In genomic region chr1:6880951-6881690, GRCh38 we compare ENCODE assay signal across 33 cellular contexts.
DNase-seq lines count a peak whose midpoint lies in the region; FAIRE-seq and TF ChIP-seq lines count a peak whose summit lies in the region.
"Had no signal": no experiment of that assay in that cellular context is flagged by ENCODE, and none has a peak within 500 bp of the region (broad histone marks: within the 10 kb centered on the region; RNA-seq: fewer than 3 reads in every experiment).

No MANE protein-coding gene starts in this region.

- H3K4me2 ChIP-seq in astrocyte (ENCODE audit: low read length) (peak overlapping the region; percentile 9), hepatocyte (no peak overlapping the region)

- peaks cover 10% of the 10 kb centered on the region for H3K36me3 Mint-ChIP-seq in astrocyte (ENCODE audit: low read depth, unreplicated experiment)
- H3K36me3 Mint-ChIP-seq in nephron (ENCODE audit: low read depth): peaks cover 9% of the 10 kb centered on the region
- H3K36me3 Mint-ChIP-seq in progenitor cell of endocrine pancreas (ENCODE audit: insufficient read depth): peaks cover 2% of the 10 kb centered on the region

- 95% methylated on average over 12 of the region's 12 CpGs for WGBS in hepatocyte (ENCODE audit: low lambda C conversion rate, missing lambda C conversion rate)

- no peak overlapping the region for H3K4me3 ChIP-seq in astrocyte (ENCODE audit: insufficient read depth, low read depth, low read length)
- no peak overlapping the region for H3K4me3 ChIP-seq in hepatocyte
- H3K4me3 ChIP-seq: esophagus squamous epithelium, GM12878, spleen, uterus had no signal

- in situ Hi-C loops in GM13976 (cut with MboI; ENCODE audit: low sequenced_read_pairs, unreplicated experiment): no loop called here

- peaks cover 7% of the 10 kb centered on the region for H3K4me1 ChIP-seq in astrocyte (ENCODE audit: insufficient read depth, low read length)
- no peaks in the 10 kb centered on the region for H3K4me1 ChIP-seq in hepatocyte (ENCODE audit: insufficient read depth)
- H3K4me1 ChIP-seq: uterus had no signal

- H3K27me3 ChIP-seq in astrocyte (ENCODE audit: insufficient read depth, low read length) (no peaks in the 10 kb centered on the region), hepatocyte (no peaks in the 10 kb centered on the region)
- H3K27me3 ChIP-seq: esophagus squamous epithelium, spleen, uterus had no signal

- H4K20me1 ChIP-seq in astrocyte (ENCODE audit: insufficient read depth, low read length) (peaks cover 14% of the 10 kb centered on the region), hepatocyte (ENCODE audit: insufficient read depth, poor library complexity, severe bottlenecking) (no peaks in the 10 kb centered on the region)

- FAIRE-seq in astrocyte (lab: Jason Lieb, UNC): no peak
- FAIRE-seq: D721Med, frontal cortex, GM12878, H54 had no signal

- H3K79me2 ChIP-seq in astrocyte (ENCODE audit: insufficient read depth, low read length): no peaks in the 10 kb centered on the region
- H3K79me2 ChIP-seq in hepatocyte: no peaks in the 10 kb centered on the region

- H3K9me2 ChIP-seq in hepatocyte (replicated peaks; ENCODE audit: insufficient read depth): no peaks in the 10 kb centered on the region

- H3K27ac ChIP-seq in astrocyte (ENCODE audit: low read depth, low read length) (no peak overlapping the region), substantia nigra (ENCODE audit: low read depth, low read length, poor library complexity, severe bottlenecking) (no peak overlapping the region), hepatocyte (no peak overlapping the region)
- H3K27ac ChIP-seq: spleen, uterus, VCaP had no signal

- H3K9me3 Mint-ChIP-seq in astrocyte (ENCODE audit: unreplicated experiment): no peaks in the 10 kb centered on the region
- H3K9me3 Mint-ChIP-seq in nephron: no peaks in the 10 kb centered on the region
- H3K9me3 Mint-ChIP-seq in progenitor cell of endocrine pancreas (ENCODE audit: low read depth): no peaks in the 10 kb centered on the region
- H3K9me3 Mint-ChIP-seq: activated CD4-positive, alpha-beta T cell treated with anti-CD3 and anti-CD28 coated beads, Interleukin-2, amount 10 ng/mL, durations not matched to agents 24 days and 14 days; activated naive CD4-positive, alpha-beta T cell treated with anti-CD3 and anti-CD28 coated beads, Interleukin-2, amount 50 U/mL, for 24 hours; CD4-positive, CD25-positive, alpha-beta regulatory T cell; stimulated activated naive CD8-positive, alpha-beta T cell treated with anti-CD3 and anti-CD28 coated beads, Interleukin-15, amount 100 ng/mL, for 72 hours had no signal

- TF ChIP-seq CTCF in GM13976 (IDR thresholded peaks at IDR 0.05; ENCODE audit: borderline replicate concordance, control extremely low read depth, extremely low read depth, insufficient read depth, missing control alignments) (peak; percentile 6), astrocyte (IDR thresholded peaks at IDR 0.05; ENCODE audit: insufficient read depth, low read depth, low read length) (no peak), nephron (IDR thresholded peaks at IDR 0.05; ENCODE audit: unreplicated experiment in 3 of 3) (no peak), hepatocyte (IDR thresholded peaks at IDR 0.05; ENCODE audit: poor library complexity) (no peak), progenitor cell of endocrine pancreas (IDR thresholded peaks at IDR 0.05; ENCODE audit: unreplicated experiment) (no peak)

- H3K27ac Mint-ChIP-seq in astrocyte (ENCODE audit: unreplicated experiment) (peak overlapping the region; percentile 13), nephron (peak overlapping the region; percentile 54 to 85 (median 65)), progenitor cell of endocrine pancreas (no peak overlapping the region)
- H3K27ac Mint-ChIP-seq: activated CD4-positive, alpha-beta T cell treated with anti-CD3 and anti-CD28 coated beads, Interleukin-2, amount 10 ng/mL, durations not matched to agents 24 days and 14 days; activated naive CD4-positive, alpha-beta T cell treated with anti-CD3 and anti-CD28 coated beads, Interleukin-2, amount 50 U/mL, for 24 hours had no signal

- H3K27me3 Mint-ChIP-seq in astrocyte (ENCODE audit: low read depth, unreplicated experiment): no peaks in the 10 kb centered on the region
- H3K27me3 Mint-ChIP-seq in nephron (ENCODE audit: low read depth): no peaks in the 10 kb centered on the region
- no peaks in the 10 kb centered on the region for H3K27me3 Mint-ChIP-seq in progenitor cell of endocrine pancreas
- H3K27me3 Mint-ChIP-seq: activated CD4-positive, alpha-beta T cell treated with anti-CD3 and anti-CD28 coated beads, Interleukin-2, amount 10 ng/mL, durations not matched to agents 24 days and 14 days; activated naive CD4-positive, alpha-beta T cell treated with anti-CD3 and anti-CD28 coated beads, Interleukin-2, amount 50 U/mL, for 24 hours; CD4-positive, CD25-positive, alpha-beta regulatory T cell; stimulated activated naive CD8-positive, alpha-beta T cell treated with anti-CD3 and anti-CD28 coated beads, Interleukin-15, amount 100 ng/mL, for 72 hours had no signal

- H3K4me3 Mint-ChIP-seq in astrocyte (ENCODE audit: unreplicated experiment) (no peak overlapping the region), nephron (no peak overlapping the region), progenitor cell of endocrine pancreas (ENCODE audit: low read depth) (no peak overlapping the region)
- H3K4me3 Mint-ChIP-seq: activated CD4-positive, alpha-beta T cell treated with anti-CD3 and anti-CD28 coated beads, Interleukin-2, amount 10 ng/mL, durations not matched to agents 24 days and 14 days; activated naive CD4-positive, alpha-beta T cell treated with anti-CD3 and anti-CD28 coated beads, Interleukin-2, amount 50 U/mL, for 24 hours; CD4-positive, CD25-positive, alpha-beta regulatory T cell; stimulated activated naive CD8-positive, alpha-beta T cell treated with anti-CD3 and anti-CD28 coated beads, Interleukin-15, amount 100 ng/mL, for 72 hours had no signal

- no peak for DNase-seq in GM13976 (ENCODE audit: low spot score)
- DNase-seq in astrocyte (ENCODE audit: low read depth): peak; percentile 42
- peak; percentile 9 to 40 for DNase-seq in dermis microvascular lymphatic vessel endothelial cell (ENCODE audit: low read depth in 2 of 2)
- no peak for DNase-seq in substantia nigra (lab: John Stamatoyannopoulos, UW)
- DNase-seq in hepatocyte (ENCODE audit: low spot score): no peak
- no peak for DNase-seq in NCI-H510A (lab: John Stamatoyannopoulos, UW)
- no peak for DNase-seq in progenitor cell of endocrine pancreas (ENCODE audit: low spot score, unreplicated experiment)
- DNase-seq: activated CD4-positive, alpha-beta T cell treated with anti-CD3 and anti-CD28 coated beads, Interleukin-2, amount 10 ng/mL, durations not matched to agents 24 days and 14 days; activated CD8-positive, alpha-beta memory T cell treated with anti-CD3 and anti-CD28 coated beads for 24 hours; activated T-cell treated with anti-CD3 and anti-CD28 coated beads for 4 hours; AML-193; amygdala; CD4-positive, CD25-positive, alpha-beta regulatory T cell; esophagus squamous epithelium; KG1; mesendoderm; MM.1S; NCI-H2029 treated with DMSO at 0.1 percent for 48 hours; NCI-H526 treated with DMSO at 0.1 percent for 48 hours; right cardiac atrium; Right ventricle myocardium superior; spleen; stimulated activated CD4-positive, alpha-beta T cell treated with anti-CD3 and anti-CD28 coated beads, Interleukin-2, amount 100 ng/mL, for 24 hours; stimulated activated CD8-positive, alpha-beta memory T cell treated with anti-CD3 and anti-CD28 coated beads, Interleukin-4, amount 100 ng/mL, for 48 hours; stimulated activated naive CD8-positive, alpha-beta T cell treated with anti-CD3 and anti-CD28 coated beads, Interleukin-15, amount 100 ng/mL, for 72 hours; uterus had no signal

- H3K36me3 ChIP-seq in astrocyte (ENCODE audit: insufficient read depth, low read length) (no peaks in the 10 kb centered on the region), hepatocyte (replicated peaks; ENCODE audit: insufficient read depth, low read depth) (no peaks in the 10 kb centered on the region)
- H3K36me3 ChIP-seq: uterus had no signal

- H3K4me1 Mint-ChIP-seq in astrocyte (ENCODE audit: low read depth, unreplicated experiment): peaks cover 12% of the 10 kb centered on the region
- H3K4me1 Mint-ChIP-seq in nephron: peaks cover 16% of the 10 kb centered on the region
- peaks cover 19% of the 10 kb centered on the region for H3K4me1 Mint-ChIP-seq in progenitor cell of endocrine pancreas (ENCODE audit: low read depth)

- H3K9me3 ChIP-seq in astrocyte (ENCODE audit: insufficient read depth, low read depth, low read length): no peaks in the 10 kb centered on the region
- H3K9me3 ChIP-seq in hepatocyte (ENCODE audit: low read depth): no peaks in the 10 kb centered on the region
- H3K9me3 ChIP-seq: esophagus squamous epithelium, spleen, uterus had no signal

- H2AFZ ChIP-seq in astrocyte (ENCODE audit: low read depth, low read length): no peak overlapping the region
- H2AFZ ChIP-seq in hepatocyte: no peak overlapping the region

- H3K9ac ChIP-seq in astrocyte (ENCODE audit: low read length): no peak overlapping the region

Comparison
In these comparisons a context has a peak if more than half of its experiments do, and no peak if none do; other contexts are left out.
1. DNase-seq: peak in astrocyte (single experiment) and dermis microvascular lymphatic vessel endothelial cell (2 of 2); none in GM13976 (single experiment), substantia nigra (0 of 49), hepatocyte (single experiment), NCI-H510A (single experiment) and progenitor cell of endocrine pancreas (single experiment).